In the genomic region with DNA sequence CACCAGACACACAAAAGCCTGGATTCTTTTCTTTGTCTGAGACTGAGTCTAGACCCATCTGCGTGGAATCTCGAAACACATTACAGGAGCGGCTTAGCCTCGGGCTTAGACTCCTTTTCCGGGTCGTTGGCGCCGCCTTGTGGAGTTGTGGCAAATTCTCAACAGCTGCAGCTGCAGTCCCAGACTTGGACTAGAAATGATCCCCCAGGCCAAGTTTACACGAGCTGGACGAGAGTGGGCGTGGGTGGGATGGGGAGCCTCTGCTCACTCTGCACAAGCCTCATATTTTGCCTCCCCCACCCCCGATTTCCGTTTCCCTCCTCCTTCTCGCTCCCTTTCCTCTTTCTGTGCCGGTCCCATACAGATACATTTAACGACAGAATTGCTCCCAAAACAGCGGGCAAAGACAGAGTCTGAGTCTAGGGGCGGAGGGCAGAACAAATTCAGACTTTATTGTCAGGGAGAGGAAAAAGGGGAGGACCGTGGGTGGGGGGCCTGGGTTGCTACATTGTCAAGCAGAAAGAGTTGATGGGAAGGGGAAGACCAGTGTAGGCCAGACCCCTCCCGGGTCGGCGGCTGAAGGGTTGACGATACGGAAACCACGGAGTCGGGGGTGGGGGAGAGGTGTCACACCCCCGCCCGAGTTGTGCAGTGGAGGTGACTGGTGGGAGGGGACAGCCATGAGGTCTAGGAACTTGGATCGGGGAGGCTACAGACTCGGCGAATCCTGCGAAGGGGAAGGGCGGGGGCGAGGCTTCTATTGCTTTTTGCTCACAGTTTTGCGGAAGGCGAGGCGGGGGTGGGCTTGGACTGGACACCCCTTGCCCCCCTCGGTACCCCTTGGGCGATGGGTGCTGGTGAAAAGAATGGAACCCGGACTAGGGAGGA, we compare ENCODE assay signal across 8 cellular contexts. TPM values are rescaled to one million over a fixed set of nuclear protein-coding genes. Genes with fewer than 3 reads are reported as not detected.
A peak's percentile ranks its signal among the peaks of the same experiment; 100 is the strongest.
DNase-seq lines count a peak whose midpoint lies in the region; ATAC-seq and TF ChIP-seq lines count a peak whose summit lies in the region.

No MANE protein-coding gene starts in this region.

- no peaks in the 10 kb centered on the region for H3K27me3 ChIP-seq in gastroesophageal sphincter

- H3K4me3 ChIP-seq in LNCaP clone FGC (ENCODE audit: low read depth, low read length) (no peak overlapping the region), gastroesophageal sphincter (peak overlapping the region in 1 of 2 donors; percentile 51)

- ATAC-seq in GM21723 (IDR thresholded peaks at IDR 0.05; ENCODE audit: unreplicated experiment) (peak; percentile 84), gastroesophageal sphincter (peak; percentile 64)

- peak overlapping the region in 3 of 4 donors; percentile 72 to 84 (median 76) for H3K27ac ChIP-seq in gastroesophageal sphincter
- H3K27ac ChIP-seq in substantia nigra (ENCODE audit: low read depth, low read length, poor library complexity, severe bottlenecking), result no peak overlapping the region

- TF ChIP-seq EP300 in gastroesophageal sphincter (IDR thresholded peaks at IDR 0.05), result no peak

- no peaks in the 10 kb centered on the region for H3K36me3 ChIP-seq in gastroesophageal sphincter

- 4 to 15% methylated on average over 14 to 17 of the region's 40 CpGs for WGBS in gastroesophageal sphincter (ENCODE audit: low coverage in 1 of 2), 2 donors

- TF ChIP-seq POLR2A in gastroesophageal sphincter (IDR thresholded peaks at IDR 0.05), result no peak

- H3K9me3 ChIP-seq in gastroesophageal sphincter, result no peaks in the 10 kb centered on the region

- H3K4me1 ChIP-seq in gastroesophageal sphincter, result peaks cover 0 to 52% (median 33%) of the 10 kb centered on the region in 3 donors

- TF ChIP-seq CTCF in LNCaP clone FGC (IDR thresholded peaks at IDR 0.05; ENCODE audit: control insufficient read depth, extremely low read depth, insufficient read depth) (peak; percentile 90), gastroesophageal sphincter (IDR thresholded peaks at IDR 0.05) (peak; percentile 55 to 92 (median 86))

- DNase-seq in DMS153 treated with DMSO at 0.1 percent for 48 hours (lab: John Stamatoyannopoulos, UW; ENCODE audit: unreplicated experiment), result peak; percentile 75
- no peak for DNase-seq in LNCaP clone FGC (ENCODE audit: low read depth)
- DNase-seq in SHP77 (lab: John Stamatoyannopoulos, UW), result peak; percentile 73 to 86
- peak; percentile 38 for DNase-seq in activated gamma-delta T cell (lab: John Stamatoyannopoulos, UW)
- DNase-seq in occipital lobe (lab: John Stamatoyannopoulos, UW), result peak; percentile 66
- peak in 47 of 49 donors; percentile 32 to 91 (median 81) for DNase-seq in substantia nigra (lab: John Stamatoyannopoulos, UW)

RNA-seq across cellular contexts. Expression of gene GPR84, which starts 4.7 kb away (rescaled TPM):
- total RNA-seq in gastroesophageal sphincter, result under 1 TPM in 1 of 4 donors, not detected in 3; 0.54 TPM
- total RNA-seq in occipital lobe, result 0.16 TPM

RNA-seq across cellular contexts. Expression of gene ZNF385A, which starts 15.6 kb away (rescaled TPM):
- total RNA-seq in gastroesophageal sphincter (10 to 100 TPM in 3 of 4 donors, 1 to 10 TPM in 1; 7.5 to 28.0 (median 19.5) TPM), occipital lobe (1.1 TPM)

RNA-seq across cellular contexts. Expression of gene COPZ1, which starts 44.0 kb away (rescaled TPM):
- total RNA-seq in gastroesophageal sphincter, result 100 to 1,000 TPM in 1 of 4 donors, 10 to 100 TPM in 3; 47.0 to 138 (median 57.5) TPM
- total RNA-seq in occipital lobe, result 47.1 TPM

RNA-seq across cellular contexts. Expression of gene ITGA5, which starts 50.1 kb away (rescaled TPM):
- 100 to 1,000 TPM; 141 to 908 (median 220) TPM for total RNA-seq in gastroesophageal sphincter
- 5.1 TPM for total RNA-seq in occipital lobe
